In the genomic region with DNA sequence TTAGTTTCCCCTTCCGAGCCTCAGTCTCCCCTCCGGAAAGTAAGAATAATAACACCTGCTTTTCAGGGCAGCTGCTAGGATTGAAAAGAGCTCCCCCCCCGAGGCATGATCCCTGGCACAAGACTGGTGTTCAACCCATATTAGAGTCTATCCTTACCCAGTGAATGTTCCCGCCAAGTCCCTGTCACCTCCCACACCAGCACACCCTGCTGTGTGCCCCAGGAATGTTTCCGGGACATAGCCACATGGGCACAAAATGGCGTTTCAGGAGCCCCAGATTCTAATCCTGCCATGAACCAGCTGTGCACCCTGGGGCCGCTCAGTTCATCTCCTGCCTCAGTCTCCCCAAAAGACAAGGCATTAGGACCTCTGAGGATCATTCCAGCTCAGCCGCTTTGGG, we compare ENCODE assay signal across 19 cellular contexts. TPM values are rescaled to one million over a fixed set of nuclear protein-coding genes. Genes with fewer than 3 reads are reported as not detected.
DNase-seq lines count a peak whose midpoint lies in the region; ATAC-seq and TF ChIP-seq lines count a peak whose summit lies in the region.
"Had no signal": no experiment of that assay in that cellular context is flagged by ENCODE, and none has a peak within 500 bp of the region (broad histone marks: within the 10 kb centered on the region; RNA-seq: fewer than 3 reads in every experiment).

No MANE protein-coding gene starts in this region.

- peaks cover 0 to 39% (median 19%) of the 10 kb centered on the region in 7 donors for H3K27me3 ChIP-seq in heart right ventricle
- peaks cover 7% of the 10 kb centered on the region for H3K27me3 ChIP-seq in mucosa of stomach (ENCODE audit: control insufficient read depth, insufficient read depth, low read length)
- H3K27me3 ChIP-seq in trophoblast cell (ENCODE audit: insufficient read depth, low read length): no peaks in the 10 kb centered on the region
- no peaks in the 10 kb centered on the region for H3K27me3 ChIP-seq in colonic mucosa
- H3K27me3 ChIP-seq in CD8-positive, alpha-beta T cell (ENCODE audit: insufficient read depth, low read length): no peaks in the 10 kb centered on the region
- H3K27me3 ChIP-seq: BLaER1 had no signal

- no peaks in the 10 kb centered on the region for H3K79me2 ChIP-seq in trophoblast cell (ENCODE audit: control insufficient read depth, insufficient read depth, low read length, poor library complexity)

- no peak overlapping the region for H2BK5ac ChIP-seq in trophoblast cell (ENCODE audit: low read depth, low read length, poor library complexity)

- no peak overlapping the region for H2BK120ac ChIP-seq in trophoblast cell (ENCODE audit: insufficient read depth, low read length, poor library complexity)

- no peak overlapping the region for H2BK12ac ChIP-seq in trophoblast cell (ENCODE audit: low read length)

- H3K4ac ChIP-seq in trophoblast cell (ENCODE audit: low read depth, low read length): no peak overlapping the region

- no peak overlapping the region for H3K4me3 ChIP-seq in heart right ventricle
- H3K4me3 ChIP-seq in mucosa of stomach (ENCODE audit: low read length): no peak overlapping the region
- no peak overlapping the region for H3K4me3 ChIP-seq in trophoblast cell (ENCODE audit: low read depth, low read length)
- no peak overlapping the region for H3K4me3 ChIP-seq in colonic mucosa
- no peak overlapping the region for H3K4me3 ChIP-seq in CD8-positive, alpha-beta T cell (ENCODE audit: low read depth, low read length)
- H3K4me3 ChIP-seq: A549, BLaER1, HAP-1 had no signal

- CTCF ChIA-PET in CD8-positive, alpha-beta T cell (lab: Charles Lee): no interaction called here

- H3K4me2 ChIP-seq in trophoblast cell (ENCODE audit: low read length): no peak overlapping the region
- H3K4me2 ChIP-seq: A549, BLaER1 had no signal

- no peak overlapping the region for H3K27ac ChIP-seq in heart right ventricle
- no peak overlapping the region for H3K27ac ChIP-seq in trophoblast cell (ENCODE audit: low read depth, low read length)
- no peak overlapping the region for H3K27ac ChIP-seq in colonic mucosa
- H3K27ac ChIP-seq in CD8-positive, alpha-beta T cell (ENCODE audit: low read depth, low read length): no peak overlapping the region
- H3K27ac ChIP-seq: 22Rv1, BLaER1 had no signal

- H3K4me1 ChIP-seq in heart right ventricle: peaks cover 0 to 12% (median 5%) of the 10 kb centered on the region in 9 donors
- H3K4me1 ChIP-seq in mucosa of stomach (ENCODE audit: control insufficient read depth, insufficient read depth, low read length): peaks cover 38% of the 10 kb centered on the region
- peaks cover 14% of the 10 kb centered on the region in 2 experiments for H3K4me1 ChIP-seq in trophoblast cell (ENCODE audit: control insufficient read depth in 1 of 2, insufficient read depth in 2 of 2, low read length in 2 of 2)
- H3K4me1 ChIP-seq in colonic mucosa: no peaks in the 10 kb centered on the region
- H3K4me1 ChIP-seq in CD8-positive, alpha-beta T cell (ENCODE audit: insufficient read depth, low read length): peaks cover 19% of the 10 kb centered on the region
- H3K4me1 ChIP-seq: HAP-1 had no signal

- DNase-seq in cardiac septum (ENCODE audit: low spot score) (peak; percentile 46), heart right ventricle (no peak), trophoblast cell (no peak), colonic mucosa (no peak), islet precursor cell (no peak)
- DNase-seq in stimulated activated naive B cell treated with anti-CD40 and anti-IgM and Interleukin-4, amounts not matched to agents 10 μg/mL and 1 μg/mL and 100 μg/mL, for 72 hours: no peak
- DNase-seq in CD8-positive, alpha-beta T cell: no peak
- DNase-seq: Calu3; CD4-positive, alpha-beta memory T cell; DMS79 treated with DMSO at 0.1 percent for 48 hours; GF-D8; GOT3; IMR-90 had no signal

- peaks cover 27 to 37% of the 10 kb centered on the region in 2 donors for H3K4me1 Mint-ChIP-seq in stimulated activated naive B cell treated with anti-CD40 and anti-IgM and Interleukin-4, amounts not matched to agents 10 μg/mL and 1 μg/mL and 100 μg/mL, for 72 hours
- peaks cover 15% of the 10 kb centered on the region for H3K4me1 Mint-ChIP-seq in CD8-positive, alpha-beta T cell (ENCODE audit: low read depth)

- H3K27ac Mint-ChIP-seq in stimulated activated naive B cell treated with anti-CD40 and anti-IgM and Interleukin-4, amounts not matched to agents 10 μg/mL and 1 μg/mL and 100 μg/mL, for 72 hours: no peak overlapping the region
- no peak overlapping the region for H3K27ac Mint-ChIP-seq in CD8-positive, alpha-beta T cell
- H3K27ac Mint-ChIP-seq: CD14-positive monocyte had no signal

- TF ChIP-seq CTCF in heart right ventricle (IDR thresholded peaks at IDR 0.05): no peak
- no peak for TF ChIP-seq CTCF in colonic mucosa (IDR thresholded peaks at IDR 0.05)
- no peak for TF ChIP-seq CTCF in CD8-positive, alpha-beta T cell (IDR thresholded peaks at IDR 0.05)

- no peak overlapping the region for H4K12ac ChIP-seq in trophoblast cell (ENCODE audit: low read depth, low read length)

- H3K9me3 ChIP-seq in heart right ventricle (peaks cover 0 to 3% (median 0%) of the 10 kb centered on the region in 11 donors), mucosa of stomach (ENCODE audit: control insufficient read depth, low read length) (no peaks in the 10 kb centered on the region), trophoblast cell (ENCODE audit: insufficient read depth, low read depth, low read length) (no peaks in the 10 kb centered on the region), colonic mucosa (no peaks in the 10 kb centered on the region)
- no peaks in the 10 kb centered on the region for H3K9me3 ChIP-seq in CD8-positive, alpha-beta T cell (ENCODE audit: low read length)
- H3K9me3 ChIP-seq: A549, HAP-1 had no signal

- no peak overlapping the region for H3K18ac ChIP-seq in trophoblast cell (ENCODE audit: low read length)

- POLR2A ChIA-PET in CD8-positive, alpha-beta T cell (lab: Charles Lee): no interaction called here

- 73 to 81% methylated on average over 8 of the region's 8 CpGs for WGBS in heart right ventricle, 2 donors
- no CpG with 5 or more reads among the region's 8 CpGs for WGBS in trophoblast cell (ENCODE audit: extremely low coverage, insufficient coverage, insufficient read length)

- H3K14ac ChIP-seq in trophoblast cell (ENCODE audit: low read length): no peak overlapping the region

- no peaks in the 10 kb centered on the region for H3K36me3 ChIP-seq in heart right ventricle
- H3K36me3 ChIP-seq in mucosa of stomach (ENCODE audit: control insufficient read depth, insufficient read depth, low read length): no peaks in the 10 kb centered on the region
- H3K36me3 ChIP-seq in trophoblast cell (ENCODE audit: control insufficient read depth in 1 of 2, insufficient read depth in 2 of 2, low read length in 2 of 2): no peaks in the 10 kb centered on the region
- H3K36me3 ChIP-seq in colonic mucosa: no peaks in the 10 kb centered on the region
- H3K36me3 ChIP-seq in CD8-positive, alpha-beta T cell (ENCODE audit: insufficient read depth, low read length): no peaks in the 10 kb centered on the region
- H3K36me3 ChIP-seq: BLaER1, HAP-1 had no signal

- intact Hi-C loops in cardiac septum (cut with DNase I): no loop called here
- intact Hi-C loops in heart right ventricle (cut with DNase I): no loop called here
- intact Hi-C loops in colonic mucosa (cut with DNase I): no loop called here
- intact Hi-C loops in CD8-positive, alpha-beta T cell (cut with DNase I, micrococcal nuclease): no loop called here

- H3K36me3 Mint-ChIP-seq in stimulated activated naive B cell treated with anti-CD40 and anti-IgM and Interleukin-4, amounts not matched to agents 10 μg/mL and 1 μg/mL and 100 μg/mL, for 72 hours: no peaks in the 10 kb centered on the region
- H3K36me3 Mint-ChIP-seq in CD8-positive, alpha-beta T cell: no peaks in the 10 kb centered on the region
- H3K36me3 Mint-ChIP-seq: CD14-positive monocyte had no signal

- no peak overlapping the region for H4K91ac ChIP-seq in trophoblast cell (ENCODE audit: low read depth, low read length)

- peaks cover 62 to 82% of the 10 kb centered on the region in 2 donors for H3K27me3 Mint-ChIP-seq in stimulated activated naive B cell treated with anti-CD40 and anti-IgM and Interleukin-4, amounts not matched to agents 10 μg/mL and 1 μg/mL and 100 μg/mL, for 72 hours
- peaks cover 15% of the 10 kb centered on the region for H3K27me3 Mint-ChIP-seq in CD8-positive, alpha-beta T cell (ENCODE audit: low read depth)

- no peak for ATAC-seq in heart right ventricle
- no peak for ATAC-seq in stimulated activated naive B cell treated with anti-CD40 and anti-IgM and Interleukin-4, amounts not matched to agents 10 μg/mL and 1 μg/mL and 100 μg/mL, for 72 hours (replicated peaks)
- ATAC-seq in CD8-positive, alpha-beta T cell: no peak
- ATAC-seq: A549 had no signal

- no peak overlapping the region for H3K23ac ChIP-seq in trophoblast cell (ENCODE audit: low read length)

- no peak overlapping the region for H3K4me3 Mint-ChIP-seq in stimulated activated naive B cell treated with anti-CD40 and anti-IgM and Interleukin-4, amounts not matched to agents 10 μg/mL and 1 μg/mL and 100 μg/mL, for 72 hours
- H3K4me3 Mint-ChIP-seq in CD8-positive, alpha-beta T cell: no peak overlapping the region
- H3K4me3 Mint-ChIP-seq: CD14-positive monocyte had no signal

- peaks cover 3% of the 10 kb centered on the region for H3K79me1 ChIP-seq in trophoblast cell (ENCODE audit: low read length)

- H3K9me3 Mint-ChIP-seq in stimulated activated naive B cell treated with anti-CD40 and anti-IgM and Interleukin-4, amounts not matched to agents 10 μg/mL and 1 μg/mL and 100 μg/mL, for 72 hours: no peaks in the 10 kb centered on the region
- H3K9me3 Mint-ChIP-seq in CD8-positive, alpha-beta T cell: no peaks in the 10 kb centered on the region

- no peak overlapping the region for H2AK5ac ChIP-seq in trophoblast cell (ENCODE audit: low read length)

- no peak overlapping the region for H4K8ac ChIP-seq in trophoblast cell (ENCODE audit: low read depth, low read length)

- H2AFZ ChIP-seq in trophoblast cell (ENCODE audit: insufficient read depth, low read length, poor library complexity): no peak overlapping the region

- H3K9ac ChIP-seq in mucosa of stomach (ENCODE audit: low read length) (peak overlapping the region; percentile 34), trophoblast cell (ENCODE audit: low read length) (peak overlapping the region; percentile 21), colonic mucosa (ENCODE audit: low read depth in 2 of 2, low read length in 2 of 2) (no peak overlapping the region)
- H3K9ac ChIP-seq: BLaER1 had no signal

RNA-seq across cellular contexts. Expression of gene MUC17, which starts 0.6 kb away (rescaled TPM):
- not detected for total RNA-seq in cardiac septum
- not detected for total RNA-seq in heart right ventricle
- not detected for polyA plus RNA-seq in heart right ventricle
- not detected in 2 replicates for polyA plus RNA-seq in trophoblast cell (2013)
- 1 to 10 TPM; 1.7 to 2.5 TPM for total RNA-seq in colonic mucosa
- not detected for total RNA-seq in CD8-positive, alpha-beta T cell
- total RNA-seq: Calu3; CD4-positive, alpha-beta memory T cell; IMR-90 had no signal
- polyA plus RNA-seq: CD14-positive monocyte; CD4-positive, alpha-beta memory T cell had no signal

RNA-seq across cellular contexts. Expression of gene MUC12, which starts 51.1 kb away (rescaled TPM):
- total RNA-seq in cardiac septum (0.19 TPM), heart right ventricle (not detected), colonic mucosa (100 to 1,000 TPM; 331 to 542 TPM)
- polyA plus RNA-seq in heart right ventricle: under 1 TPM in 1 of 2 donors, not detected in 1; 0.49 TPM
- 3.9 and 4.4 TPM in 2 replicates for polyA plus RNA-seq in trophoblast cell (2013)
- not detected for total RNA-seq in CD8-positive, alpha-beta T cell
- total RNA-seq: CD4-positive, alpha-beta memory T cell; IMR-90 had no signal
- polyA plus RNA-seq: CD14-positive monocyte had no signal

Comparison
In these comparisons a context has a peak if more than half of its experiments do, and no peak if none do; other contexts are left out.
1. H3K9ac ChIP-seq: peak in mucosa of stomach (single experiment) and trophoblast cell (single experiment); none in colonic mucosa (0 of 2).
2. RNA of gene MUC12, which starts 51.1 kb away (total RNA-seq): 331 to 542 TPM in colonic mucosa; not detected in CD8-positive, alpha-beta T cell, 0.19 TPM in cardiac septum (single experiment) and not detected in heart right ventricle; every median in the first group is over 100 times any median in the second.